Comparison of ENCODE assay signal across 12 cellular contexts in genomic region chr11:12118940-12119339, GRCh38. TPM values are rescaled to one million over a fixed set of nuclear protein-coding genes. Genes with fewer than 3 reads are reported as not detected.
DNase-seq lines count a peak whose midpoint lies in the region; ATAC-seq and TF ChIP-seq lines count a peak whose summit lies in the region.
"Had no signal": no experiment of that assay in that cellular context is flagged by ENCODE, and none has a peak within 500 bp of the region (broad histone marks: within the 10 kb centered on the region; RNA-seq: fewer than 3 reads in every experiment).

No MANE protein-coding gene starts in this region.

- peaks cover 23% of the 10 kb centered on the region for H3K4me1 Mint-ChIP-seq in activated naive CD4-positive, alpha-beta T cell treated with anti-CD3 and anti-CD28 coated beads for 36 hours (ENCODE audit: low read depth)

- no peaks in the 10 kb centered on the region for H3K27me3 ChIP-seq in ascending aorta
- H3K27me3 ChIP-seq: SJCRH30, spleen had no signal

- intact Hi-C loops in ascending aorta (cut with DNase I) (loop anchor here (5.0 to 10.0 kb wide), 2 partner anchors 64 to 163 kb away; no protein-coding TSS in a partner anchor), left colon (cut with DNase I, micrococcal nuclease) (no loop called here)
- intact Hi-C loops in activated naive CD4-positive, alpha-beta T cell treated with anti-CD3 and anti-CD28 coated beads for 36 hours (cut with micrococcal nuclease): no loop called here

- TF ChIP-seq CTCF in AG10803 (conservative IDR thresholded peaks at IDR 0.05; ENCODE audit: low read length): peak; percentile 15; the same call in 1 of the 2 replicates
- TF ChIP-seq CTCF in ascending aorta (IDR thresholded peaks at IDR 0.05): peak in 1 of 3 experiments; percentile 11

- H3K27me3 Mint-ChIP-seq in activated naive CD4-positive, alpha-beta T cell treated with anti-CD3 and anti-CD28 coated beads for 36 hours (ENCODE audit: low read depth): no peaks in the 10 kb centered on the region

- DNase-seq in AG10803 (ENCODE audit: low read depth): no peak
- peak; percentile 32 for DNase-seq in HCEC 1CT
- no peak for DNase-seq in ascending aorta (ENCODE audit: low spot score in 2 of 2)
- DNase-seq in left colon: no peak
- no peak for DNase-seq in NCI-H446 (lab: John Stamatoyannopoulos, UW)
- no peak for DNase-seq in activated naive CD4-positive, alpha-beta T cell treated with anti-CD3 and anti-CD28 coated beads for 36 hours
- DNase-seq: activated CD8-positive, alpha-beta memory T cell treated with anti-CD3 and anti-CD28 coated beads, Interleukin-2, amount 50 U/mL, for 48 hours; SJCRH30; spleen had no signal

- no peaks in the 10 kb centered on the region for H3K36me3 Mint-ChIP-seq in activated naive CD4-positive, alpha-beta T cell treated with anti-CD3 and anti-CD28 coated beads for 36 hours (ENCODE audit: low read depth)

- H3K9me3 Mint-ChIP-seq in activated naive CD4-positive, alpha-beta T cell treated with anti-CD3 and anti-CD28 coated beads for 36 hours: no peaks in the 10 kb centered on the region

- ATAC-seq in left colon (peak; percentile 22), GM19395 (IDR thresholded peaks at IDR 0.05; ENCODE audit: unreplicated experiment) (no peak), HG02678 (IDR thresholded peaks at IDR 0.05; ENCODE audit: unreplicated experiment) (no peak)
- ATAC-seq: left lobe of liver had no signal

- H3K4me3 ChIP-seq in AG10803 (ENCODE audit: low read length): no peak overlapping the region
- H3K4me3 ChIP-seq in ascending aorta: peak overlapping the region in 1 of 2 donors; percentile 15
- H3K4me3 ChIP-seq: SJCRH30, spleen had no signal

- H3K9me3 ChIP-seq in ascending aorta: no peaks in the 10 kb centered on the region
- H3K9me3 ChIP-seq: SJCRH30, spleen had no signal

- H3K36me3 ChIP-seq in ascending aorta: peaks cover 9 to 27% of the 10 kb centered on the region in 2 donors
- H3K36me3 ChIP-seq: SJCRH30, spleen had no signal

- H3K27ac ChIP-seq in ascending aorta: peak overlapping the region; percentile 92 to 93
- H3K27ac ChIP-seq: SJCRH30, spleen had no signal

- peaks cover 14 to 80% of the 10 kb centered on the region in 2 donors for H3K4me1 ChIP-seq in ascending aorta

- no peak overlapping the region for H3K27ac Mint-ChIP-seq in activated naive CD4-positive, alpha-beta T cell treated with anti-CD3 and anti-CD28 coated beads for 36 hours

- CTCF ChIA-PET in activated naive CD4-positive, alpha-beta T cell treated with anti-CD3 and anti-CD28 coated beads for 36 hours (lab: Charles Lee): interaction anchor here (1.0 kb wide), 1 partner anchor 11 kb away, joined by 3 read pairs; no protein-coding TSS in a partner anchor

- H3K4me3 Mint-ChIP-seq in activated naive CD4-positive, alpha-beta T cell treated with anti-CD3 and anti-CD28 coated beads for 36 hours: no peak overlapping the region

RNA-seq across cellular contexts. Expression of gene MICAL2, which starts 8.6 kb away (rescaled TPM):
- total RNA-seq in ascending aorta (237 TPM), left colon (100 to 1,000 TPM; 268 to 361 TPM)
- 10 to 100 TPM; 48.7 to 54.6 TPM for total RNA-seq in activated naive CD4-positive, alpha-beta T cell treated with anti-CD3 and anti-CD28 coated beads for 36 hours
